In the genomic region with DNA sequence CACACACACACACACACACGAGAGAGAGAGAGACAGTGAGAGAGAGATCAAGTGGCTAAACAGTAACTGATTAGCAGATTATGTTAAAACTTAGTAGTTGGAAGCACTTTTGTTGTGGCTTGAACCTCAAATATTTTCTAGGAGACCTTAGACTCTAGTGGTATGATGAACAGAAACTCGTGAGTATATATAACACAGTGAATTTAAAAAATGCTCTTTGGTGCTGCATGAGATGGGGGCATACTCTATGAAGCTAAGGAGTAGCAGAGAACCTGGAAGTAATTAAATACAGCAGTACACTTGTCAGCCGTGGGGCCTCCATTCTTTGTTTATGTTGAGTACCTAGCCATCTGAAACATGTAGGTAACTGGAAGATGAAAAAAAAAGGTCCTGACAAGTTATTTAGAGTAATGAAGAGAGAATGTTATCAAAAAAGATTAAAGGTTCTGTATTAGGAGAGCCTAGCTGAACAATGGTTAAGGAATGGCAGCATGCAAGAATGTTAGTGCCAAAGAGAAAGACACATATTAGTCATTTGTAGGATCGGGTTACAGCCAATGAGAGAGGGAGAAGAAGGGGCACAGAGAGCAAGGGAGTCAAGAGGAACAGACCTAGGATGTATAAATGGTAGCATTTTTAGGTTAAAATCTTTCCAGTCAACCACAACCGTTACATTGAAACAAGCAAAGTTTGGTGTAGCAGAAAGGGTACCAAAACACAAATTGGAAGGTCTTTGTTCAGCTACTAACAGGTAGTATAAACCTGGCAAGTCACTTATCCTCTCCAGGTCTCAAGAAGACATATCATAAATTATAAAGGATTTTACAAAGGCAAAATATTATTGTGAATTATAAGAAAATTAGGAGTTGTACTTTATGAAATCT, we compare ENCODE assay signal across 11 cellular contexts.
DNase-seq lines count a peak whose midpoint lies in the region; ATAC-seq and TF ChIP-seq lines count a peak whose summit lies in the region.
"Had no signal": no experiment of that assay in that cellular context is flagged by ENCODE, and none has a peak within 500 bp of the region (broad histone marks: within the 10 kb centered on the region; RNA-seq: fewer than 3 reads in every experiment).

No MANE protein-coding gene starts in this region.

- H3K27me3 ChIP-seq in GM23248 (replicated peaks; ENCODE audit: insufficient read depth) = no peaks in the 10 kb centered on the region
- no peaks in the 10 kb centered on the region for H3K27me3 ChIP-seq in PC-9 (ENCODE audit: insufficient read depth, low read depth)

- TF ChIP-seq CTCF in PC-9 (conservative IDR thresholded peaks at IDR 0.05) = no peak

- DNase-seq in GM23248 (peak; percentile 68), PC-9 (peak; percentile 7 to 55), fibroblast of gingiva (ENCODE audit: low read depth) (peak; percentile 76), renal cortical epithelial cell (ENCODE audit: low read depth) (peak; percentile 81), NCI-H1092 treated with DMSO at 0.1 percent for 48 hours (lab: John Stamatoyannopoulos, UW) (no peak)
- no peak for DNase-seq in NK-92 treated with Interleukin-12 subunit alpha and Interleukin-12 subunit beta, amount 100 ng/mL, for 24 hours (lab: John Stamatoyannopoulos, UW)
- DNase-seq: activated CD8-positive, alpha-beta memory T cell treated with anti-CD3 and anti-CD28 coated beads for 24 hours; foreskin melanocyte; GF-D8; stimulated activated CD4-positive, alpha-beta T cell treated with anti-CD3 and anti-CD28 coated beads, Interleukin-15, amount 100 ng/mL, for 24 hours had no signal

- H3F3A ChIP-seq in GM23248 (ENCODE audit: insufficient read depth) = peaks cover 50% of the 10 kb centered on the region
- no peaks in the 10 kb centered on the region for H3F3A ChIP-seq in PC-9 (ENCODE audit: insufficient read depth, low read depth)

- H3K9me3 ChIP-seq in GM23248 (ENCODE audit: low read depth) (no peaks in the 10 kb centered on the region), PC-9 (ENCODE audit: insufficient read depth, low read depth) (no peaks in the 10 kb centered on the region)

- in situ Hi-C loops in GM23248 (cut with MboI) = loop anchor here (25.0 kb wide), 1 partner anchor 195 kb away; no protein-coding TSS in a partner anchor

- BruUV-seq in PC-9 (replicated peaks; lab: Mats Ljungman, UMichigan) = TSS peak; percentile 36

- H3K4me1 ChIP-seq in GM23248 (ENCODE audit: insufficient read depth) = peaks cover 44% of the 10 kb centered on the region
- H3K4me1 ChIP-seq in PC-9 (replicated peaks; ENCODE audit: insufficient read depth) = peaks cover 11% of the 10 kb centered on the region

- CTCF ChIA-PET in PC-9 (lab: Charles Lee) = no interaction called here

- peak overlapping the region; percentile 83 for H3K27ac ChIP-seq in GM23248
- H3K27ac ChIP-seq in PC-9 = peak overlapping the region; percentile 46

- no peak overlapping the region for H2AFZ ChIP-seq in GM23248
- no peak overlapping the region for H2AFZ ChIP-seq in PC-9

- H4K20me1 ChIP-seq in GM23248 (ENCODE audit: insufficient read depth) (no peaks in the 10 kb centered on the region), PC-9 (ENCODE audit: insufficient read depth) (no peaks in the 10 kb centered on the region)

- 12 to 15% methylated on average over 4 to 5 of the region's 5 CpGs for WGBS in GM23248 (ENCODE audit: low coverage in 1 of 2, low lambda C conversion rate in 2 of 2, missing lambda C conversion rate in 2 of 2), 2 experiments

- intact Hi-C loops in PC-9 (cut with micrococcal nuclease; ENCODE audit: unreplicated experiment) = loop anchor here (5.0 kb wide), 3 partner anchors 195 to 745 kb away; no protein-coding TSS in a partner anchor

- H3K36me3 ChIP-seq in GM23248 (ENCODE audit: low read depth) (no peaks in the 10 kb centered on the region), PC-9 (ENCODE audit: low read depth) (no peaks in the 10 kb centered on the region)

- H3K4me3 ChIP-seq in GM23248 = no peak overlapping the region
- no peak overlapping the region for H3K4me3 ChIP-seq in PC-9

- H3K9ac ChIP-seq in GM23248 = no peak overlapping the region

- no peaks in the 10 kb centered on the region for H3K79me2 ChIP-seq in GM23248 (ENCODE audit: insufficient read depth)
- H3K79me2 ChIP-seq in PC-9 (ENCODE audit: low read depth) = no peaks in the 10 kb centered on the region

- POLR2A ChIA-PET in PC-9 (lab: Charles Lee; ENCODE audit: unreplicated experiment) = no interaction called here

- H3K4me2 ChIP-seq in GM23248 (ENCODE audit: unreplicated experiment) = peak overlapping the region; percentile 25
- H3K4me2 ChIP-seq in PC-9 = no peak overlapping the region

- no peaks in the 10 kb centered on the region for H3K9me2 ChIP-seq in GM23248 (ENCODE audit: insufficient read depth)
- H3K9me2 ChIP-seq in PC-9 (ENCODE audit: insufficient read depth) = no peaks in the 10 kb centered on the region

- ATAC-seq in HG03175 (IDR thresholded peaks at IDR 0.05; ENCODE audit: unreplicated experiment) = no peak

Comparison
In these comparisons a context has a peak if more than half of its experiments do, and no peak if none do; other contexts are left out.
1. DNase-seq: peak in GM23248 (single experiment), PC-9 (2 of 2), fibroblast of gingiva (single experiment) and renal cortical epithelial cell (single experiment); none in NK-92 treated with Interleukin-12 subunit alpha and Interleukin-12 subunit beta, amount 100 ng/mL, for 24 hours (single experiment) and NCI-H1092 treated with DMSO at 0.1 percent for 48 hours (single experiment).